ENCODE assay signal across 11 cellular contexts in the genomic region with DNA sequence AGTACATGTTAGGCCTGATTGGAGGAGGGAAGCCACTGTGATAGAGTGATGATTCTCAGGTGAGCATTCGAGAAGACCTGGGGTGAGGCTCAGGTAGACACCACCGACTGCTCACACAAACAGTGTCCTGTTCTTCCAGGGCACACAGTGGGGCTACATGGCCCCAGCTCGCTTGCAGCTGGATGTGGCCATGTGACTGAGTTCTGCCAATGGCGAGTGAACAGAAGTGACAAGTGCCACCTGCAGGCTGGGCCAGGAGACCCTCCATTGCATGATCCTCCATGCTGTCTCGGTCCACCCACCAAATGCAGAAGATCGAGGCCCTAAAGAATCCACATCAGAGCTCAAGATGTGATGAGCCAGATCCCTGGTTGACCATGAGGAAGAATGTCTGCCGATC. TPM values are rescaled to one million over a fixed set of nuclear protein-coding genes. Genes with fewer than 3 reads are reported as not detected.
"Had no signal": no experiment of that assay in that cellular context is flagged by ENCODE, and none has a peak within 500 bp of the region (broad histone marks: within the 10 kb centered on the region; RNA-seq: fewer than 3 reads in every experiment).

No MANE protein-coding gene starts in this region.

- H3K27ac ChIP-seq: HL-60 had no signal

- H3K4me2 ChIP-seq: GM23338 had no signal

- H2AFZ ChIP-seq: GM23338 had no signal

- H3K4me1 ChIP-seq: HAP-1 had no signal

- H3K36me3 ChIP-seq: HAP-1 had no signal

- FAIRE-seq: HepG2 had no signal

- H3K9me3 ChIP-seq: HAP-1 had no signal

- ATAC-seq: GM23338, HCT116, HepG2 had no signal

- H3K4me3 ChIP-seq: GM23338, HAP-1 had no signal

- DNase-seq: H7, HFFc6, KG1 had no signal

RNA-seq across cellular contexts. Expression of gene CES5A, which starts 6.2 kb away (rescaled TPM):
- total RNA-seq: GM23338, H4, H7, HepG2, HFFc6, HT1080 had no signal
- polyA plus RNA-seq: GM23338, HepG2, IgD-negative memory B cell had no signal

RNA-seq across cellular contexts. Expression of gene CES1, which starts 36.1 kb away (rescaled TPM):
- total RNA-seq: GM23338, H7, HFFc6 had no signal
